In genomic region chr11:73353422-73353821, GRCh38 we compare ENCODE assay signal across 12 cellular contexts. TPM values are rescaled to one million over a fixed set of nuclear protein-coding genes. Genes with fewer than 3 reads are reported as not detected.
"Had no signal": no experiment of that assay in that cellular context is flagged by ENCODE, and none has a peak within 500 bp of the region (broad histone marks: within the 10 kb centered on the region; RNA-seq: fewer than 3 reads in every experiment).

No MANE protein-coding gene starts in this region.

- H3K36me3 Mint-ChIP-seq: activated naive CD4-positive, alpha-beta T cell treated with anti-CD3 and anti-CD28 coated beads, Interleukin-2, amount 50 U/mL, for 24 hours had no signal

- H3K4me3 Mint-ChIP-seq: activated naive CD4-positive, alpha-beta T cell treated with anti-CD3 and anti-CD28 coated beads, Interleukin-2, amount 50 U/mL, for 24 hours had no signal

- DNase-seq: activated CD4-positive, alpha-beta T cell treated with anti-CD3 and anti-CD28 coated beads, Interleukin-2, amount 50 U/mL, for 1 hour; activated effector memory CD4-positive, alpha-beta T cell treated with anti-CD3 and anti-CD28 coated beads, Interleukin-2, amount 50 U/mL, for 16 hours; activated T-cell treated with anti-CD3 and anti-CD28 coated beads, Interleukin-2, amount 50 U/mL, for 1 hour; amniotic stem cell; dermis blood vessel endothelial cell; left ventricle myocardium superior; occipital lobe; posterior cingulate gyrus; testis; upper lobe of right lung had no signal

- H3K27me3 ChIP-seq: testis, upper lobe of right lung had no signal

- H3K9me3 Mint-ChIP-seq: activated naive CD4-positive, alpha-beta T cell treated with anti-CD3 and anti-CD28 coated beads, Interleukin-2, amount 50 U/mL, for 24 hours had no signal

- H3K9me3 ChIP-seq: testis, upper lobe of right lung had no signal

- H3K4me3 ChIP-seq: testis, upper lobe of right lung had no signal

- H3K27ac ChIP-seq: testis, upper lobe of right lung had no signal

- H3K27ac Mint-ChIP-seq: activated naive CD4-positive, alpha-beta T cell treated with anti-CD3 and anti-CD28 coated beads, Interleukin-2, amount 50 U/mL, for 24 hours had no signal

- H3K27me3 Mint-ChIP-seq: activated naive CD4-positive, alpha-beta T cell treated with anti-CD3 and anti-CD28 coated beads, Interleukin-2, amount 50 U/mL, for 24 hours had no signal

- ATAC-seq: left ventricle myocardium superior, upper lobe of right lung had no signal

RNA-seq across cellular contexts. Expression of gene ARHGEF17, which starts 45.3 kb away (rescaled TPM):
- total RNA-seq: T-helper 1 cell treated with Interleukin-12 subunit alpha and Interleukin-12 subunit beta and Interleukin-4 antibody, amounts not matched to agents 30 ng/mL and 1 ng/mL, for 36 hours had no signal
